ENCODE assay signal across 1 cellular context in genomic region chr2:149715894-149716293, GRCh38.
TF ChIP-seq lines count a peak whose summit lies in the region.

No MANE protein-coding gene starts in this region.

TF ChIP-seq in WTC11, 78 proteins besides CTCF, POLR2A, EP300 and RAD21 (continued from another document):
- TF ChIP-seq AFF4 (CRISPR knock-in tag; IDR thresholded peaks at IDR 0.05; ENCODE audit: borderline replicate concordance) = no peak
- TF ChIP-seq IRF2 (CRISPR knock-in tag; IDR thresholded peaks at IDR 0.05; ENCODE audit: borderline replicate concordance, low read depth) = no peak
- no peak for TF ChIP-seq SMAD4 (CRISPR knock-in tag; IDR thresholded peaks at IDR 0.05)
